In genomic region chr4:78601013-78601412, GRCh38 we compare ENCODE assay signal across 10 cellular contexts. TPM values are rescaled to one million over a fixed set of nuclear protein-coding genes. Genes with fewer than 3 reads are reported as not detected.
A peak's percentile ranks its signal among the peaks of the same experiment; 100 is the strongest.
DNase-seq lines count a peak whose midpoint lies in the region; ATAC-seq and TF ChIP-seq lines count a peak whose summit lies in the region.
"Had no signal": no experiment of that assay in that cellular context is flagged by ENCODE, and none has a peak within 500 bp of the region (broad histone marks: within the 10 kb centered on the region; RNA-seq: fewer than 3 reads in every experiment).

No MANE protein-coding gene starts in this region.

- H3K27me3 ChIP-seq in BE2C = no peaks in the 10 kb centered on the region
- H3K27me3 ChIP-seq: ascending aorta had no signal

- H3K9me3 ChIP-seq in BE2C = no peaks in the 10 kb centered on the region
- H3K9me3 ChIP-seq: ascending aorta had no signal

- peaks cover 11% of the 10 kb centered on the region for H3K4me1 ChIP-seq in BE2C
- H3K4me1 ChIP-seq: ascending aorta had no signal

- ATAC-seq in GM19035 (IDR thresholded peaks at IDR 0.05; ENCODE audit: unreplicated experiment) = peak; percentile 73
- ATAC-seq in HG02798 (IDR thresholded peaks at IDR 0.05; ENCODE audit: poor library complexity, unreplicated experiment) = peak; percentile 80
- ATAC-seq in GM21717 (IDR thresholded peaks at IDR 0.05; ENCODE audit: unreplicated experiment) = no peak

- no peak for TF ChIP-seq CTCF in BE2C (IDR thresholded peaks at IDR 0.05; ENCODE audit: low read depth, low read length)

- DNase-seq in BE2C (peak; percentile 32), NCI-H69 (lab: John Stamatoyannopoulos, UW) (peak; percentile 96), NCI-H2029 (lab: John Stamatoyannopoulos, UW) (no peak), dermis blood vessel endothelial cell (no peak), Kasumi-1 (lab: John Stamatoyannopoulos, UW) (no peak)
- DNase-seq: EL had no signal

- no peaks in the 10 kb centered on the region for H3K36me3 ChIP-seq in BE2C
- H3K36me3 ChIP-seq: ascending aorta had no signal

- H3K4me3 ChIP-seq in BE2C (ENCODE audit: low read depth, low read length) = no peak overlapping the region
- H3K4me3 ChIP-seq: ascending aorta had no signal

RNA-seq across cellular contexts. Expression of gene ANXA3, which starts 49.4 kb away (rescaled TPM):
- polyA plus RNA-seq in BE2C (2012; ENCODE audit: insufficient read depth, insufficient read length, low read depth) = not detected
- total RNA-seq in dermis blood vessel endothelial cell = 60.6 and 67.4 TPM in 2 replicates

Comparison
In these comparisons a context has a peak if more than half of its experiments do, and no peak if none do; other contexts are left out.
1. DNase-seq: peak in BE2C (single experiment) and NCI-H69 (single experiment); none in NCI-H2029 (single experiment), dermis blood vessel endothelial cell (single experiment) and Kasumi-1 (0 of 2).